Comparison of ENCODE assay signal across 17 cellular contexts in genomic region chr17:19716108-19717030, GRCh38. TPM values are rescaled to one million over a fixed set of nuclear protein-coding genes. Genes with fewer than 3 reads are reported as not detected.
A peak's percentile ranks its signal among the peaks of the same experiment; 100 is the strongest.
DNase-seq lines count a peak whose midpoint lies in the region; ATAC-seq, FAIRE-seq and TF ChIP-seq lines count a peak whose summit lies in the region.
"Had no signal": no experiment of that assay in that cellular context is flagged by ENCODE, and none has a peak within 500 bp of the region (broad histone marks: within the 10 kb centered on the region; RNA-seq: fewer than 3 reads in every experiment).

TSS of gene SLC47A2 (minus strand) at chr17:19716584. CDS start at chr17:19716555, 29 bp downstream.

- no peak within 1 kb of the TSS for H3K27ac Mint-ChIP-seq in stimulated activated effector memory CD8-positive, alpha-beta T cell treated with anti-CD3 and anti-CD28 coated beads, Interleukin-12 subunit alpha, Interleukin-12 subunit beta, amount 100 ng/mL, for 72 hours
- H3K27ac Mint-ChIP-seq: activated CD4-positive, alpha-beta T cell treated with anti-CD3 and anti-CD28 coated beads for 36 hours had no signal

- H3K27ac ChIP-seq in sigmoid colon (no peak within 1 kb of the TSS), WERI-Rb-1 (no peak within 1 kb of the TSS)
- H3K27ac ChIP-seq: BLaER1 treated with 17β-estradiol and CSF1 and Interleukin-3, amounts not matched to agents 10 nM and 100 nM; epithelial cell of prostate; tibial nerve had no signal

- H3K36me3 Mint-ChIP-seq in stimulated activated effector memory CD8-positive, alpha-beta T cell treated with anti-CD3 and anti-CD28 coated beads, Interleukin-12 subunit alpha, Interleukin-12 subunit beta, amount 100 ng/mL, for 72 hours = no peaks in the 10 kb centered on the region

- 84 to 87% methylated on average over 13 of the region's 13 CpGs for WGBS in sigmoid colon, 2 donors

- H3K4me1 ChIP-seq in sigmoid colon = no peaks in the 10 kb centered on the region

- ATAC-seq in left cardiac atrium (peak; percentile 18 to 38), GM19023 (IDR thresholded peaks at IDR 0.05; ENCODE audit: unreplicated experiment) (no peak)
- no peak for ATAC-seq in stimulated activated effector memory CD8-positive, alpha-beta T cell treated with anti-CD3 and anti-CD28 coated beads, Interleukin-12 subunit alpha, Interleukin-12 subunit beta, amount 100 ng/mL, for 72 hours
- ATAC-seq: activated CD4-positive, alpha-beta T cell treated with anti-CD3 and anti-CD28 coated beads for 36 hours had no signal

- H3K9me3 ChIP-seq in sigmoid colon (no peaks in the 10 kb centered on the region), WERI-Rb-1 (ENCODE audit: severe bottlenecking) (no peaks in the 10 kb centered on the region)
- H3K9me3 ChIP-seq: BLaER1 treated with 17β-estradiol and CSF1 and Interleukin-3, amounts not matched to agents 10 nM and 100 nM; tibial nerve had no signal

- H3K27me3 ChIP-seq in sigmoid colon (no peaks in the 10 kb centered on the region), WERI-Rb-1 (ENCODE audit: insufficient read depth, low read depth, severe bottlenecking) (no peaks in the 10 kb centered on the region)
- H3K27me3 ChIP-seq: BLaER1 treated with 17β-estradiol and CSF1 and Interleukin-3, amounts not matched to agents 10 nM and 100 nM; tibial nerve had no signal

- no peak for TF ChIP-seq POLR2A in sigmoid colon (IDR thresholded peaks at IDR 0.05)

- H3K36me3 ChIP-seq in sigmoid colon (no peaks in the 10 kb centered on the region), WERI-Rb-1 (no peaks in the 10 kb centered on the region)
- H3K36me3 ChIP-seq: BLaER1 treated with 17β-estradiol and CSF1 and Interleukin-3, amounts not matched to agents 10 nM and 100 nM; tibial nerve had no signal

- intact Hi-C loops in left cardiac atrium (cut with DNase I) (no loop called here), sigmoid colon (cut with DNase I) (no loop called here)

- DNase-seq in Daoy (ENCODE audit: low read depth) (peak; percentile 20), RCC 7860 (ENCODE audit: low spot score) (peak; percentile 90), left cardiac atrium (no peak), sigmoid colon (peak; percentile 52), WERI-Rb-1 (no peak)
- no peak for DNase-seq in stimulated activated effector memory CD8-positive, alpha-beta T cell treated with anti-CD3 and anti-CD28 coated beads, Interleukin-12 subunit alpha, Interleukin-12 subunit beta, amount 100 ng/mL, for 72 hours (ENCODE audit: low spot score in 2 of 2)
- DNase-seq: activated CD4-positive, alpha-beta T cell treated with anti-CD3 and anti-CD28 coated beads for 36 hours; mesendoderm; NCI-H345; stimulated activated CD4-positive, alpha-beta T cell treated with anti-CD3 and anti-CD28 coated beads, Interleukin-15, amount 100 ng/mL, for 24 hours; T-helper 1 cell had no signal

- TF ChIP-seq EP300 in sigmoid colon (IDR thresholded peaks at IDR 0.05) = no peak

- peak; percentile 81 for FAIRE-seq in RCC 7860 (lab: Jason Lieb, UNC)
- FAIRE-seq: GM19239 had no signal

- no peaks in the 10 kb centered on the region for H3K9me3 Mint-ChIP-seq in stimulated activated effector memory CD8-positive, alpha-beta T cell treated with anti-CD3 and anti-CD28 coated beads, Interleukin-12 subunit alpha, Interleukin-12 subunit beta, amount 100 ng/mL, for 72 hours

- peaks cover 5% of the 10 kb centered on the region for H3K4me1 Mint-ChIP-seq in stimulated activated effector memory CD8-positive, alpha-beta T cell treated with anti-CD3 and anti-CD28 coated beads, Interleukin-12 subunit alpha, Interleukin-12 subunit beta, amount 100 ng/mL, for 72 hours
- H3K4me1 Mint-ChIP-seq: activated CD4-positive, alpha-beta T cell treated with anti-CD3 and anti-CD28 coated beads for 36 hours had no signal

- H3K4me3 Mint-ChIP-seq in stimulated activated effector memory CD8-positive, alpha-beta T cell treated with anti-CD3 and anti-CD28 coated beads, Interleukin-12 subunit alpha, Interleukin-12 subunit beta, amount 100 ng/mL, for 72 hours = no peak within 1 kb of the TSS
- H3K4me3 Mint-ChIP-seq: activated CD4-positive, alpha-beta T cell treated with anti-CD3 and anti-CD28 coated beads for 36 hours had no signal

- no peak within 1 kb of the TSS for H3K4me3 ChIP-seq in sigmoid colon
- no peak within 1 kb of the TSS for H3K4me3 ChIP-seq in WERI-Rb-1 (ENCODE audit: low read depth, low read length)
- H3K4me3 ChIP-seq: BLaER1 treated with 17β-estradiol and CSF1 and Interleukin-3, amounts not matched to agents 10 nM and 100 nM; tibial nerve had no signal

- TF ChIP-seq CTCF in sigmoid colon (IDR thresholded peaks at IDR 0.05) (no peak), WERI-Rb-1 (IDR thresholded peaks at IDR 0.05; ENCODE audit: low read depth, low read length) (no peak)

RNA-seq across cellular contexts. Expression of gene SLC47A2, which starts in this region (rescaled TPM):
- not detected in 2 replicates for total RNA-seq in Daoy (2014; rRNA removed; shearing (Covaris generic))
- total RNA-seq in left cardiac atrium (not detected), sigmoid colon (not detected)
- polyA plus RNA-seq in sigmoid colon = under 1 TPM; 0.35 to 0.60 (median 0.46) TPM
- total RNA-seq: activated CD4-positive, alpha-beta T cell treated with anti-CD3 and anti-CD28 coated beads for 36 hours; G401; tibial nerve had no signal

Comparison
In these comparisons a context has a peak if more than half of its experiments do, and no peak if none do; other contexts are left out.
1. Peak in DNase-seq in Daoy; RNA of the gene not detected or under 1 TPM.
2. Peak in ATAC-seq in left cardiac atrium; RNA of the gene not detected or under 1 TPM.
3. Peak in DNase-seq in sigmoid colon; RNA of the gene not detected or under 1 TPM.